19 cellular contexts compared by ENCODE assay signal in genomic region chr17:44206825-44207155, GRCh38. TPM values are rescaled to one million over a fixed set of nuclear protein-coding genes. Genes with fewer than 3 reads are reported as not detected.
DNase-seq lines count a peak whose midpoint lies in the region; ATAC-seq, FAIRE-seq and TF ChIP-seq lines count a peak whose summit lies in the region.
"Had no signal": no experiment of that assay in that cellular context is flagged by ENCODE, and none has a peak within 500 bp of the region (broad histone marks: within the 10 kb centered on the region; RNA-seq: fewer than 3 reads in every experiment).

No MANE protein-coding gene starts in this region.

- H3K4me2 ChIP-seq in K562 (ENCODE audit: insufficient read depth, low read length) = no peak overlapping the region
- H3K4me2 ChIP-seq: GM23338 had no signal

- BruUV-seq in Caco-2 (replicated peaks; lab: Mats Ljungman, UMichigan) (TSS peak; percentile 43), K562 (replicated peaks; lab: Mats Ljungman, UMichigan) (no TSS peak)

- H3K4me1 ChIP-seq in Caco-2 (no peaks in the 10 kb centered on the region), K562 (replicated peaks in 1 of 2; ENCODE audit: control insufficient read depth in 2 of 2, insufficient read depth in 2 of 2, low read length in 2 of 2) (peaks cover 38 to 48% of the 10 kb centered on the region in 2 experiments)

- no peak for TF ChIP-seq RAD21 in K562 (CRISPR knock-in tag; conservative IDR thresholded peaks at IDR 0.05 in 1 of 2, IDR thresholded peaks at IDR 0.05 in 1 of 2)

- no peaks in the 10 kb centered on the region for H3K27me3 ChIP-seq in BJ (ENCODE audit: control insufficient read depth, insufficient read depth, low read length)
- H3K27me3 ChIP-seq in Caco-2 (replicated peaks; ENCODE audit: control insufficient read depth, insufficient read depth, low read length) = no peaks in the 10 kb centered on the region
- H3K27me3 ChIP-seq in K562 (ENCODE audit: control insufficient read depth in 2 of 2, insufficient read depth in 2 of 2, low read length in 2 of 2) = no peaks in the 10 kb centered on the region
- H3K27me3 ChIP-seq: Peyer's patch had no signal

- intact Hi-C loops in Caco-2 (cut with micrococcal nuclease; ENCODE audit: unreplicated experiment) = no loop called here
- intact Hi-C loops in K562 (cut with micrococcal nuclease) = no loop called here

- in situ Hi-C loops in K562 (cut with MboI) = no loop called here

- no peak overlapping the region for H3K9ac ChIP-seq in K562 (ENCODE audit: insufficient read depth in 1 of 2, low read depth in 2 of 2, low read length in 2 of 2)

- no peak overlapping the region for H3K27ac Mint-ChIP-seq in Caco-2 (ENCODE audit: unreplicated experiment)
- H3K27ac Mint-ChIP-seq in activated CD4-positive, alpha-beta T cell treated with anti-CD3 and anti-CD28 coated beads, Interleukin-2, amount 10 ng/mL, durations not matched to agents 7 days and 5 days = no peak overlapping the region

- no peak overlapping the region for H2AFZ ChIP-seq in K562 (ENCODE audit: low read depth, low read length)
- H2AFZ ChIP-seq: GM23338 had no signal

- H3K9me3 Mint-ChIP-seq in Caco-2 (ENCODE audit: unreplicated experiment) = no peaks in the 10 kb centered on the region
- no peaks in the 10 kb centered on the region for H3K9me3 Mint-ChIP-seq in activated CD4-positive, alpha-beta T cell treated with anti-CD3 and anti-CD28 coated beads, Interleukin-2, amount 10 ng/mL, durations not matched to agents 7 days and 5 days
- H3K9me3 Mint-ChIP-seq: GM23338 had no signal

- WGBS in K562 (ENCODE audit: insufficient coverage, low coverage, missing lambda C conversion rate) = 96% methylated on average over 4 of the region's 6 CpGs

- POLR2A ChIA-PET in BJ (lab: Charles Lee) = no interaction called here
- POLR2A ChIA-PET in Caco-2 (lab: Charles Lee) = interaction anchor here (0.6 kb wide), 1 partner anchor 814 kb away, joined by 3 read pairs; no protein-coding TSS in a partner anchor
- POLR2A ChIA-PET in K562 (lab: Yijun Ruan, JAX) = interaction anchor here (0.7 to 1.5 kb wide), 3 partner anchors 15 to 127 kb away, joined by 3 to 5 read pairs (median 5); partner anchors contain the start of gene SLC25A39
- POLR2A ChIA-PET in activated CD4-positive, alpha-beta T cell treated with anti-CD3 and anti-CD28 coated beads, Interleukin-2, amount 10 ng/mL, durations not matched to agents 7 days and 5 days (lab: Charles Lee) = no interaction called here

- TF ChIP-seq EP300 in K562 (IDR thresholded peaks at IDR 0.05; ENCODE audit: low read length) = no peak

- H3K4me1 Mint-ChIP-seq in Caco-2 (ENCODE audit: low read depth, unreplicated experiment) = peaks cover 12% of the 10 kb centered on the region
- H3K4me1 Mint-ChIP-seq in activated CD4-positive, alpha-beta T cell treated with anti-CD3 and anti-CD28 coated beads, Interleukin-2, amount 10 ng/mL, durations not matched to agents 7 days and 5 days = peaks cover 55% of the 10 kb centered on the region

- H3K9me3 ChIP-seq in Caco-2 (no peaks in the 10 kb centered on the region), K562 (replicated peaks; ENCODE audit: control insufficient read depth, insufficient read depth, low read depth, low read length) (no peaks in the 10 kb centered on the region)
- H3K9me3 ChIP-seq: Peyer's patch had no signal

- FAIRE-seq in K562 (lab: Jason Lieb, UNC) = no peak
- FAIRE-seq: G401.6 had no signal

- H3K4me3 ChIP-seq in BJ (ENCODE audit: low read depth, low read length) (no peak overlapping the region), Caco-2 (ENCODE audit: low read depth, low read length) (no peak overlapping the region), K562 (no peak overlapping the region)
- H3K4me3 ChIP-seq: GM23338, Peyer's patch had no signal

- CTCF ChIA-PET in BJ (lab: Yijun Ruan, JAX) = interaction anchor here (0.7 to 2.9 kb wide), 7 partner anchors 8 to 139 kb away, joined by 3 to 11 read pairs (median 4); partner anchors contain the start of gene GRN
- CTCF ChIA-PET in Caco-2 (lab: Charles Lee) = interaction anchor here (0.6 to 1.2 kb wide), 4 partner anchors 12 to 305 kb away, joined by 3 to 10 read pairs (median 4); partner anchors contain the start of gene GRN
- CTCF ChIA-PET in K562 (lab: Yijun Ruan, JAX; ENCODE audit: low intra/inter-chr PET ratio) = no interaction called here
- CTCF ChIA-PET in activated CD4-positive, alpha-beta T cell treated with anti-CD3 and anti-CD28 coated beads, Interleukin-2, amount 10 ng/mL, durations not matched to agents 7 days and 5 days (lab: Charles Lee) = interaction anchor here (1.2 to 1.3 kb wide), 2 partner anchors 9 to 14 kb away, joined by 3 to 6 read pairs; no protein-coding TSS in a partner anchor

- H3K36me3 ChIP-seq in BJ (ENCODE audit: control insufficient read depth, insufficient read depth, low read length) (peaks cover 34% of the 10 kb centered on the region), Caco-2 (ENCODE audit: control insufficient read depth, insufficient read depth, low read length) (peaks cover 2% of the 10 kb centered on the region), K562 (ENCODE audit: control insufficient read depth, insufficient read depth, low read length) (peaks cover 51% of the 10 kb centered on the region)

- peaks cover 47% of the 10 kb centered on the region for H3K36me3 Mint-ChIP-seq in Caco-2 (ENCODE audit: insufficient read depth, unreplicated experiment)
- H3K36me3 Mint-ChIP-seq in activated CD4-positive, alpha-beta T cell treated with anti-CD3 and anti-CD28 coated beads, Interleukin-2, amount 10 ng/mL, durations not matched to agents 7 days and 5 days (ENCODE audit: low read depth) = peaks cover 40% of the 10 kb centered on the region

- no peak for TF ChIP-seq POLR2A in K562 (conservative IDR thresholded peaks at IDR 0.05)

- ATAC-seq in K562 (no peak), GM18517 (IDR thresholded peaks at IDR 0.05; ENCODE audit: unreplicated experiment) (no peak)
- ATAC-seq: GM23338, HCT116, Right ventricle myocardium inferior had no signal

- TF ChIP-seq CTCF in BJ (IDR thresholded peaks at IDR 0.05; ENCODE audit: insufficient read depth, low read depth, low read length) (peak; percentile 0; the same call in 1 of the 2 replicates), Caco-2 (IDR thresholded peaks at IDR 0.05; ENCODE audit: insufficient read depth in 1 of 2, low read depth in 1 of 2, low read length in 1 of 2, severe bottlenecking in 1 of 2, unreplicated experiment in 1 of 2) (no peak), K562 (IDR thresholded peaks at IDR 0.05 in 2 of 3, conservative IDR thresholded peaks at IDR 0.05 in 1 of 3; ENCODE audit: insufficient read depth in 2 of 3, low read depth in 1 of 3, low read length in 3 of 3) (no peak)

- no peak overlapping the region for H3K4me3 Mint-ChIP-seq in Caco-2 (ENCODE audit: unreplicated experiment)
- no peak overlapping the region for H3K4me3 Mint-ChIP-seq in activated CD4-positive, alpha-beta T cell treated with anti-CD3 and anti-CD28 coated beads, Interleukin-2, amount 10 ng/mL, durations not matched to agents 7 days and 5 days
- H3K4me3 Mint-ChIP-seq: GM23338 had no signal

- peaks cover 4% of the 10 kb centered on the region for H3K9me1 ChIP-seq in K562 (ENCODE audit: control insufficient read depth, insufficient read depth, low read length)

- H4K20me1 ChIP-seq in K562 (replicated peaks; ENCODE audit: control insufficient read depth, insufficient read depth, low read length) = peaks cover 12% of the 10 kb centered on the region

- peaks cover 6% of the 10 kb centered on the region; the same call in 1 of the 3 replicates for H3K79me2 ChIP-seq in K562 (ENCODE audit: control insufficient read depth, insufficient read depth, low read length)

- no peak overlapping the region for H3K27ac ChIP-seq in K562 (ENCODE audit: extremely low read depth, low read depth, low read length)
- H3K27ac ChIP-seq: Peyer's patch had no signal

- DNase-seq in BJ (ENCODE audit: low read depth) (no peak), Caco-2 (no peak), K562 (ENCODE audit: extremely low read depth in 1 of 4, low spot score in 3 of 4) (no peak), dermis blood vessel endothelial cell (no peak)
- DNase-seq in activated CD4-positive, alpha-beta T cell treated with anti-CD3 and anti-CD28 coated beads, Interleukin-2, amount 10 ng/mL, durations not matched to agents 7 days and 5 days = no peak
- DNase-seq: COR-L47; KBM-7; MV-4-11; NCI-H1694 treated with DMSO at 0.1 percent for 48 hours; NCI-H2107; NCI-H510A; NCI-H748 treated with DMSO at 0.1 percent for 48 hours; NK-92 treated with Interleukin-12 subunit alpha and Interleukin-12 subunit beta, amount 100 ng/mL, for 24 hours; Peyer's patch had no signal

- H3K27me3 Mint-ChIP-seq in Caco-2 (ENCODE audit: insufficient read depth, unreplicated experiment) = no peaks in the 10 kb centered on the region
- H3K27me3 Mint-ChIP-seq in activated CD4-positive, alpha-beta T cell treated with anti-CD3 and anti-CD28 coated beads, Interleukin-2, amount 10 ng/mL, durations not matched to agents 7 days and 5 days = no peaks in the 10 kb centered on the region

RNA-seq across cellular contexts. Expression of gene ATXN7L3, which starts 7.1 kb away (rescaled TPM):
- polyA plus RNA-seq in BJ (2011; rRNA removed) (47.0 and 53.9 TPM in 2 replicates), K562 (2011; rRNA removed) (31.5 and 33.2 TPM in 2 replicates), K562 (2014; fragmentation: Illumina TruSeq; extraction: Trizol) (39.1 and 39.4 TPM in 2 replicates), K562 (2014; fragmentation: Nextera tagmentation; extraction: Ambion mirVana) (under 1 TPM; 0.62 to 0.90 TPM), K562 (2014; rRNA removed) (34.9 and 45.5 TPM in 2 replicates)
- 35.2 and 50.0 TPM in 2 replicates for polyA minus RNA-seq in BJ (2011; rRNA and poly(A)+ RNA removed)
- total RNA-seq in Caco-2 (2022) (91.2 and 92.0 TPM in 2 replicates), K562 (2014; rRNA removed) (37.9 and 39.0 TPM in 2 replicates), K562 (2014; rRNA removed; fragmentation: Illumina TruSeq; extraction: Trizol) (22.7 and 23.9 TPM in 2 replicates), K562 (2015; rRNA removed; fragmentation: Illumina TruSeq; extraction: Trizol) (30.5 and 30.9 TPM in 2 replicates), K562 (2021) (56.4 and 66.1 TPM in 2 replicates), dermis blood vessel endothelial cell (51.1 and 67.7 TPM in 2 replicates)
- total RNA-seq in K562 (2011; cell fraction: chromatin; rRNA removed; ENCODE audit: low replicate concordance) = 51.6 and 129 TPM in 2 replicates
- total RNA-seq in K562 (2011; cell fraction: nucleolus; rRNA removed) = 62.6 and 75.4 TPM in 2 replicates
- total RNA-seq in K562 (2011; cell fraction: nucleoplasm; rRNA removed) = 53.1 and 57.1 TPM in 2 replicates
- polyA plus RNA-seq in K562 (2011; cell fraction: cytosol; rRNA removed) = 36.0 and 37.1 TPM in 2 replicates
- 79.2 and 91.4 TPM in 2 replicates for polyA plus RNA-seq in K562 (2011; cell fraction: nucleus; rRNA removed)
- polyA plus RNA-seq in K562 (2012) = 32.1 and 40.8 TPM in 2 replicates
- 42.8 and 44.3 TPM in 2 replicates for polyA minus RNA-seq in K562 (2011; rRNA and poly(A)+ RNA removed)
- 17.8 and 23.8 TPM in 2 replicates for polyA minus RNA-seq in K562 (2011; cell fraction: cytosol; rRNA and poly(A)+ RNA removed)
- 35.0 and 46.0 TPM in 2 replicates for polyA minus RNA-seq in K562 (2011; cell fraction: nucleus; rRNA and poly(A)+ RNA removed)
- 100 to 1,000 TPM; 110 to 112 TPM for total RNA-seq in activated CD4-positive, alpha-beta T cell treated with anti-CD3 and anti-CD28 coated beads, Interleukin-2, amount 10 ng/mL, durations not matched to agents 7 days and 5 days

RNA-seq across cellular contexts. Expression of gene UBTF, which starts 12.7 kb away (rescaled TPM):
- polyA plus RNA-seq in BJ (2011; rRNA removed) (19.8 and 21.1 TPM in 2 replicates), K562 (2011; rRNA removed) (28.5 and 31.4 TPM in 2 replicates), K562 (2014; fragmentation: Illumina TruSeq; extraction: Trizol) (96.5 and 110 TPM in 2 replicates), K562 (2014; fragmentation: Nextera tagmentation; extraction: Ambion mirVana) (1 to 10 TPM; 1.2 to 1.5 TPM), K562 (2014; rRNA removed) (75.8 and 83.6 TPM in 2 replicates)
- polyA minus RNA-seq in BJ (2011; rRNA and poly(A)+ RNA removed) = 18.7 TPM in 2 replicates
- total RNA-seq in Caco-2 (2022) (66.0 and 74.3 TPM in 2 replicates), K562 (2014; rRNA removed) (107 and 113 TPM in 2 replicates), K562 (2014; rRNA removed; fragmentation: Illumina TruSeq; extraction: Trizol) (50.3 and 53.8 TPM in 2 replicates), K562 (2015; rRNA removed; fragmentation: Illumina TruSeq; extraction: Trizol) (85.8 and 86.3 TPM in 2 replicates), K562 (2021) (90.1 and 93.9 TPM in 2 replicates), dermis blood vessel endothelial cell (59.2 and 68.4 TPM in 2 replicates)
- total RNA-seq in K562 (2011; cell fraction: chromatin; rRNA removed; ENCODE audit: low replicate concordance) = 89.5 and 158 TPM in 2 replicates
- 66.7 and 67.4 TPM in 2 replicates for total RNA-seq in K562 (2011; cell fraction: nucleolus; rRNA removed)
- 88.9 and 94.8 TPM in 2 replicates for total RNA-seq in K562 (2011; cell fraction: nucleoplasm; rRNA removed)
- polyA plus RNA-seq in K562 (2011; cell fraction: cytosol; rRNA removed) = 15.1 and 15.4 TPM in 2 replicates
- 56.9 and 86.7 TPM in 2 replicates for polyA plus RNA-seq in K562 (2011; cell fraction: nucleus; rRNA removed)
- polyA plus RNA-seq in K562 (2012) = 61.3 and 68.3 TPM in 2 replicates
- 30.2 and 35.1 TPM in 2 replicates for polyA minus RNA-seq in K562 (2011; rRNA and poly(A)+ RNA removed)
- polyA minus RNA-seq in K562 (2011; cell fraction: cytosol; rRNA and poly(A)+ RNA removed) = 21.8 and 22.2 TPM in 2 replicates
- polyA minus RNA-seq in K562 (2011; cell fraction: nucleus; rRNA and poly(A)+ RNA removed) = 34.5 and 53.5 TPM in 2 replicates
- total RNA-seq in activated CD4-positive, alpha-beta T cell treated with anti-CD3 and anti-CD28 coated beads, Interleukin-2, amount 10 ng/mL, durations not matched to agents 7 days and 5 days = 100 to 1,000 TPM; 186 to 195 TPM

RNA-seq across cellular contexts. Expression of gene TMUB2, which starts 20.0 kb away (rescaled TPM):
- 43.8 and 64.0 TPM in 2 replicates for polyA plus RNA-seq in BJ (2011; rRNA removed)
- polyA minus RNA-seq in BJ (2011; rRNA and poly(A)+ RNA removed) = 23.4 and 24.8 TPM in 2 replicates
- 28.4 and 30.3 TPM in 2 replicates for total RNA-seq in Caco-2 (2022)
- total RNA-seq in K562 (2011; cell fraction: chromatin; rRNA removed; ENCODE audit: low replicate concordance) = 38.1 and 99.8 TPM in 2 replicates
- total RNA-seq in K562 (2011; cell fraction: nucleolus; rRNA removed) = 73.8 and 91.2 TPM in 2 replicates
- 60.6 and 66.9 TPM in 2 replicates for total RNA-seq in K562 (2011; cell fraction: nucleoplasm; rRNA removed)
- total RNA-seq in K562 (2014; rRNA removed) = 16.3 and 25.4 TPM in 2 replicates
- 8.4 and 9.7 TPM in 2 replicates for total RNA-seq in K562 (2014; rRNA removed; fragmentation: Illumina TruSeq; extraction: Trizol)
- total RNA-seq in K562 (2015; rRNA removed; fragmentation: Illumina TruSeq; extraction: Trizol) = 15.6 and 15.8 TPM in 2 replicates
- total RNA-seq in K562 (2021) = 20.3 and 21.1 TPM in 2 replicates
- polyA plus RNA-seq in K562 (2011; rRNA removed) = 24.1 and 29.5 TPM in 2 replicates
- 31.6 and 38.9 TPM in 2 replicates for polyA plus RNA-seq in K562 (2011; cell fraction: cytosol; rRNA removed)
- polyA plus RNA-seq in K562 (2011; cell fraction: nucleus; rRNA removed) = 115 and 122 TPM in 2 replicates
- polyA plus RNA-seq in K562 (2012) = 20.3 and 28.3 TPM in 2 replicates
- polyA plus RNA-seq in K562 (2014; fragmentation: Illumina TruSeq; extraction: Trizol) = 24.0 and 26.8 TPM in 2 replicates
- polyA plus RNA-seq in K562 (2014; fragmentation: Nextera tagmentation; extraction: Ambion mirVana) = 1 to 10 TPM; 4.1 to 6.2 TPM
- polyA plus RNA-seq in K562 (2014; rRNA removed) = 27.3 and 29.8 TPM in 2 replicates
- polyA minus RNA-seq in K562 (2011; rRNA and poly(A)+ RNA removed) = 10.3 and 12.0 TPM in 2 replicates
- 7.9 and 10.4 TPM in 2 replicates for polyA minus RNA-seq in K562 (2011; cell fraction: cytosol; rRNA and poly(A)+ RNA removed)
- polyA minus RNA-seq in K562 (2011; cell fraction: nucleus; rRNA and poly(A)+ RNA removed) = 13.3 and 18.0 TPM in 2 replicates
- total RNA-seq in activated CD4-positive, alpha-beta T cell treated with anti-CD3 and anti-CD28 coated beads, Interleukin-2, amount 10 ng/mL, durations not matched to agents 7 days and 5 days = 10 to 100 TPM; 36.6 to 37.1 TPM
- total RNA-seq in dermis blood vessel endothelial cell = 37.0 and 40.2 TPM in 2 replicates

RNA-seq across cellular contexts. Expression of gene ASB16, which starts 36.3 kb away (rescaled TPM):
- polyA plus RNA-seq in BJ (2011; rRNA removed) = 0.04 TPM in 1 of 2 replicates, not detected in the other
- polyA minus RNA-seq in BJ (2011; rRNA and poly(A)+ RNA removed) = 0.10 TPM in 1 of 2 replicates, not detected in the other
- total RNA-seq in Caco-2 (2022) = 0.26 TPM in 1 of 2 replicates, not detected in the other
- total RNA-seq in K562 (2011; cell fraction: chromatin; rRNA removed; ENCODE audit: low replicate concordance) = 0.44 TPM in 1 of 2 replicates, not detected in the other
- total RNA-seq in K562 (2011; cell fraction: nucleolus; rRNA removed) = 0.33 and 0.39 TPM in 2 replicates
- 0.31 TPM in 1 of 2 replicates, not detected in the other for total RNA-seq in K562 (2011; cell fraction: nucleoplasm; rRNA removed)
- total RNA-seq in K562 (2014; rRNA removed) = not detected in 2 replicates
- total RNA-seq in K562 (2014; rRNA removed; fragmentation: Illumina TruSeq; extraction: Trizol) = not detected in 2 replicates
- not detected in 2 replicates for total RNA-seq in K562 (2015; rRNA removed; fragmentation: Illumina TruSeq; extraction: Trizol)
- not detected in 2 replicates for total RNA-seq in K562 (2021)
- 0.07 and 0.14 TPM in 2 replicates for polyA plus RNA-seq in K562 (2011; rRNA removed)
- 0.03 and 0.04 TPM in 2 replicates for polyA plus RNA-seq in K562 (2011; cell fraction: cytosol; rRNA removed)
- polyA plus RNA-seq in K562 (2011; cell fraction: nucleus; rRNA removed) = 0.07 and 0.24 TPM in 2 replicates
- polyA plus RNA-seq in K562 (2012) = 1.0 and 1.8 TPM in 2 replicates
- not detected in 2 replicates for polyA plus RNA-seq in K562 (2014; fragmentation: Illumina TruSeq; extraction: Trizol)
- polyA plus RNA-seq in K562 (2014; fragmentation: Nextera tagmentation; extraction: Ambion mirVana) = under 1 TPM in 1 of 2 experiments, not detected in 1; 0.03 TPM
- polyA plus RNA-seq in K562 (2014; rRNA removed) = 0.23 TPM in 1 of 2 replicates, not detected in the other
- not detected in 2 replicates for polyA minus RNA-seq in K562 (2011; rRNA and poly(A)+ RNA removed)
- not detected in 2 replicates for polyA minus RNA-seq in K562 (2011; cell fraction: cytosol; rRNA and poly(A)+ RNA removed)
- polyA minus RNA-seq in K562 (2011; cell fraction: nucleus; rRNA and poly(A)+ RNA removed) = not detected in 2 replicates
- total RNA-seq in activated CD4-positive, alpha-beta T cell treated with anti-CD3 and anti-CD28 coated beads, Interleukin-2, amount 10 ng/mL, durations not matched to agents 7 days and 5 days = under 1 TPM in 1 of 2 experiments, not detected in 1; 0.30 TPM
- 0.17 TPM in 1 of 2 replicates, not detected in the other for total RNA-seq in dermis blood vessel endothelial cell
- total RNA-seq: GM23338 had no signal

Comparison
In these comparisons a context has a peak if more than half of its experiments do, and no peak if none do; other contexts are left out.
1. POLR2A ChIA-PET loops: an anchor here in Caco-2 (0.6 kb wide) and K562 (0.7 to 1.5 kb wide); none called in BJ and activated CD4-positive, alpha-beta T cell treated with anti-CD3 and anti-CD28 coated beads, Interleukin-2, amount 10 ng/mL, durations not matched to agents 7 days and 5 days.